In the genomic region with DNA sequence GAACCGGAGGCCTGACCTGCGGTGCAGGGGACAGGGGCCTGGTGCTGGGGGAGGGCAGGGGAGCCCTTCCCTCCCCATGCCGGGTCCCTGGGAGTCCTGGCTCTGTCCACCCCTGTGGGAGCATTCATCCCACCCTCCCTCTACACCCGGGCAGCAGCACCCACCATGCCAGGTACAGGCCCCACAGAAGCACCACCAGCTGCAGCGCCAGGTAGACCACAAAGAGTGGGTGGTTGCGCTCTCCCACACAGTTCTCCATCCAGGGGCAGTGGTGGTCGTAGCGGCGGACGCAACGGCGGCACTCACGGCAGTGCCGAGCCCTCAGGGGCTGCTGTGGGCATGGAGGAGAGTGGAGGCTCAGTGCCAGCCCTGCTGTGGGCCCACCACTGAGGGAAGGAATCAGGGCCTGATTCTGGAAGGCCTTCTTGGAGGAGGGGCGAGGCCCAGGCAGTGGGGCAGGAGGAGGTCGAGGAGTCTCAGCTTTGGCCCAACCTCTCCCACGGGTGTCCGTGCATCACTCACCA, we compare ENCODE assay signal across 25 cellular contexts. TPM values are rescaled to one million over a fixed set of nuclear protein-coding genes. Genes with fewer than 3 reads are reported as not detected.
DNase-seq lines count a peak whose midpoint lies in the region; ATAC-seq and TF ChIP-seq lines count a peak whose summit lies in the region.
"Had no signal": no experiment of that assay in that cellular context is flagged by ENCODE, and none has a peak within 500 bp of the region (broad histone marks: within the 10 kb centered on the region; RNA-seq: fewer than 3 reads in every experiment).

No MANE protein-coding gene starts in this region.

- BruUV-seq in Caco-2 (replicated peaks; lab: Mats Ljungman, UMichigan), result no TSS peak
- no TSS peak for BruUV-seq in A673 (replicated peaks; lab: Mats Ljungman, UMichigan)

- H3K4me3 ChIP-seq in Caco-2 (ENCODE audit: low read depth, low read length), result no peak overlapping the region
- no peak overlapping the region for H3K4me3 ChIP-seq in osteoblast (ENCODE audit: insufficient read depth, low read length)
- no peak overlapping the region for H3K4me3 ChIP-seq in A673 (ENCODE audit: low read depth, low read length, poor library complexity, severe bottlenecking)
- H3K4me3 ChIP-seq: BLaER1, gastrocnemius medialis, hepatocyte, transverse colon had no signal

- POLR2A ChIA-PET in Caco-2 (lab: Charles Lee), result no interaction called here
- POLR2A ChIA-PET in A673 (lab: Charles Lee; ENCODE audit: low non-redundant PET), result no interaction called here

- peak overlapping the region; percentile 75 for H3K27ac Mint-ChIP-seq in Caco-2 (ENCODE audit: unreplicated experiment)
- peak overlapping the region; percentile 94 for H3K27ac Mint-ChIP-seq in activated T-helper 17 cell treated with anti-CD3 and anti-CD28 coated beads, Interleukin-2, amount 50 U/mL, for 72 hours

- H3K79me2 ChIP-seq in osteoblast (ENCODE audit: insufficient read depth, low read length), result no peaks in the 10 kb centered on the region
- H3K79me2 ChIP-seq: hepatocyte had no signal

- ATAC-seq in activated T-cell treated with anti-CD3 and anti-CD28 coated beads, Interleukin-2, amount 50 U/mL, for 4 hours, result no peak
- ATAC-seq in activated T-helper 17 cell treated with anti-CD3 and anti-CD28 coated beads, Interleukin-2, amount 50 U/mL, for 72 hours (replicated peaks), result no peak
- ATAC-seq: activated CD4-positive, alpha-beta T cell treated with anti-CD3 and anti-CD28 coated beads for 36 hours; activated CD8-positive, alpha-beta memory T cell treated with anti-CD3 and anti-CD28 coated beads, Interleukin-2, amount 10 ng/mL, durations not matched to agents 7 days and 5 days; gastrocnemius medialis; left colon had no signal

- intact Hi-C loops in Caco-2 (cut with micrococcal nuclease; ENCODE audit: unreplicated experiment), result no loop called here
- intact Hi-C loops in A673 (cut with micrococcal nuclease; ENCODE audit: unreplicated experiment), result no loop called here

- no peak overlapping the region for H3K4me2 ChIP-seq in osteoblast (ENCODE audit: insufficient read depth, low read length)
- H3K4me2 ChIP-seq: hepatocyte had no signal

- no peak overlapping the region for H2AFZ ChIP-seq in osteoblast (ENCODE audit: low read length)
- H2AFZ ChIP-seq: hepatocyte had no signal

- no peaks in the 10 kb centered on the region for H3K27me3 ChIP-seq in Caco-2 (replicated peaks; ENCODE audit: control insufficient read depth, insufficient read depth, low read length)
- H3K27me3 ChIP-seq in osteoblast (ENCODE audit: insufficient read depth, low read length), result no peaks in the 10 kb centered on the region
- no peaks in the 10 kb centered on the region for H3K27me3 ChIP-seq in A673 (replicated peaks; ENCODE audit: insufficient read depth, low read depth, low read length, poor library complexity)
- H3K27me3 ChIP-seq: BLaER1, gastrocnemius medialis, hepatocyte, transverse colon had no signal

- H3K4me3 Mint-ChIP-seq in activated T-cell treated with anti-CD3 and anti-CD28 coated beads, Interleukin-2, amount 50 U/mL, for 4 hours, result peak overlapping the region; percentile 93
- no peak overlapping the region for H3K4me3 Mint-ChIP-seq in Caco-2 (ENCODE audit: unreplicated experiment)
- H3K4me3 Mint-ChIP-seq in activated T-helper 17 cell treated with anti-CD3 and anti-CD28 coated beads, Interleukin-2, amount 50 U/mL, for 72 hours, result peak overlapping the region; percentile 96

- peaks cover 4% of the 10 kb centered on the region for H3K36me3 Mint-ChIP-seq in activated T-cell treated with anti-CD3 and anti-CD28 coated beads, Interleukin-2, amount 50 U/mL, for 4 hours (ENCODE audit: insufficient read depth)
- peaks cover 33% of the 10 kb centered on the region for H3K36me3 Mint-ChIP-seq in Caco-2 (ENCODE audit: insufficient read depth, unreplicated experiment)
- peaks cover 25% of the 10 kb centered on the region for H3K36me3 Mint-ChIP-seq in activated T-helper 17 cell treated with anti-CD3 and anti-CD28 coated beads, Interleukin-2, amount 50 U/mL, for 72 hours (ENCODE audit: low read depth)

- H3K27me3 Mint-ChIP-seq in activated T-cell treated with anti-CD3 and anti-CD28 coated beads, Interleukin-2, amount 50 U/mL, for 4 hours (ENCODE audit: low read depth), result no peaks in the 10 kb centered on the region
- no peaks in the 10 kb centered on the region for H3K27me3 Mint-ChIP-seq in Caco-2 (ENCODE audit: insufficient read depth, unreplicated experiment)
- no peaks in the 10 kb centered on the region for H3K27me3 Mint-ChIP-seq in activated T-helper 17 cell treated with anti-CD3 and anti-CD28 coated beads, Interleukin-2, amount 50 U/mL, for 72 hours
- H3K27me3 Mint-ChIP-seq: activated CD4-positive, alpha-beta T cell treated with anti-CD3 and anti-CD28 coated beads for 36 hours; activated CD8-positive, alpha-beta memory T cell treated with anti-CD3 and anti-CD28 coated beads, Interleukin-2, amount 10 ng/mL, durations not matched to agents 7 days and 5 days had no signal

- TF ChIP-seq CTCF in Caco-2 (IDR thresholded peaks at IDR 0.05; ENCODE audit: insufficient read depth in 1 of 2, low read depth in 1 of 2, low read length in 1 of 2, severe bottlenecking in 1 of 2, unreplicated experiment in 1 of 2), result no peak
- TF ChIP-seq CTCF in osteoblast (IDR thresholded peaks at IDR 0.05; ENCODE audit: extremely low read depth, low read depth, low read length), result no peak
- TF ChIP-seq CTCF in A673 (conservative IDR thresholded peaks at IDR 0.05; ENCODE audit: low read depth, low read length), result no peak

- no peak for DNase-seq in activated T-cell treated with anti-CD3 and anti-CD28 coated beads, Interleukin-2, amount 50 U/mL, for 4 hours
- DNase-seq in activated T-cell treated with anti-CD3 and anti-CD28 coated beads for 4 hours (no peak), Caco-2 (no peak), osteoblast (ENCODE audit: insufficient read length, low spot score, missing footprints) (peak; percentile 70), LoVo (ENCODE audit: low spot score) (no peak), ecto neural progenitor cell (ENCODE audit: low spot score) (no peak), A673 (ENCODE audit: low spot score) (no peak)
- DNase-seq: activated CD4-positive, alpha-beta T cell treated with anti-CD3 and anti-CD28 coated beads for 36 hours; activated CD8-positive, alpha-beta memory T cell treated with anti-CD3 and anti-CD28 coated beads, Interleukin-2, amount 10 ng/mL, durations not matched to agents 7 days and 5 days; activated effector memory CD4-positive, alpha-beta T cell treated with anti-CD3 and anti-CD28 coated beads, Interleukin-2, amount 50 U/mL, for 16 hours; central memory CD4-positive, alpha-beta T cell; COR-L47; dermis blood vessel endothelial cell; gastrocnemius medialis; GOT3; IMR-90; left colon; NCI-H1092 treated with DMSO at 0.1 percent for 48 hours; NCI-H2029; NCI-H526; occipital lobe; transverse colon had no signal

- H3K9me3 ChIP-seq in Caco-2 (no peaks in the 10 kb centered on the region), osteoblast (ENCODE audit: low read depth, low read length) (no peaks in the 10 kb centered on the region), A673 (ENCODE audit: low read depth, low read length, poor library complexity, severe bottlenecking) (no peaks in the 10 kb centered on the region)
- H3K9me3 ChIP-seq: BLaER1, gastrocnemius medialis, transverse colon had no signal

- H3K27ac ChIP-seq in osteoblast (ENCODE audit: low read depth, low read length) (no peak overlapping the region), A673 (ENCODE audit: low read depth, low read length, poor library complexity, severe bottlenecking) (no peak overlapping the region)
- H3K27ac ChIP-seq: gastrocnemius medialis, hepatocyte, transverse colon had no signal

- H3K4me1 Mint-ChIP-seq in activated T-cell treated with anti-CD3 and anti-CD28 coated beads, Interleukin-2, amount 50 U/mL, for 4 hours (ENCODE audit: low read depth), result peaks cover 29% of the 10 kb centered on the region
- peaks cover 21% of the 10 kb centered on the region for H3K4me1 Mint-ChIP-seq in Caco-2 (ENCODE audit: low read depth, unreplicated experiment)
- peaks cover 18% of the 10 kb centered on the region for H3K4me1 Mint-ChIP-seq in activated T-helper 17 cell treated with anti-CD3 and anti-CD28 coated beads, Interleukin-2, amount 50 U/mL, for 72 hours

- CTCF ChIA-PET in Caco-2 (lab: Charles Lee), result no interaction called here
- CTCF ChIA-PET in A673 (lab: Charles Lee), result no interaction called here

- H3K4me1 ChIP-seq in Caco-2 (peaks cover 8% of the 10 kb centered on the region; the same call in 1 of the 2 replicates), osteoblast (ENCODE audit: insufficient read depth, low read length) (peaks cover 8% of the 10 kb centered on the region), A673 (ENCODE audit: insufficient read depth, low read length, poor library complexity, severe bottlenecking) (peaks cover 19% of the 10 kb centered on the region)

- H3K36me3 ChIP-seq in Caco-2 (ENCODE audit: control insufficient read depth, insufficient read depth, low read length), result no peaks in the 10 kb centered on the region
- no peaks in the 10 kb centered on the region for H3K36me3 ChIP-seq in osteoblast (ENCODE audit: insufficient read depth, low read length)
- H3K36me3 ChIP-seq in A673 (ENCODE audit: insufficient read depth, low read length, poor library complexity, severe bottlenecking), result peaks cover 6% of the 10 kb centered on the region
- H3K36me3 ChIP-seq: gastrocnemius medialis, transverse colon had no signal

- no peaks in the 10 kb centered on the region for H3K9me3 Mint-ChIP-seq in activated T-cell treated with anti-CD3 and anti-CD28 coated beads, Interleukin-2, amount 50 U/mL, for 4 hours
- H3K9me3 Mint-ChIP-seq in Caco-2 (ENCODE audit: unreplicated experiment), result no peaks in the 10 kb centered on the region
- no peaks in the 10 kb centered on the region for H3K9me3 Mint-ChIP-seq in activated T-helper 17 cell treated with anti-CD3 and anti-CD28 coated beads, Interleukin-2, amount 50 U/mL, for 72 hours

- H4K20me1 ChIP-seq in osteoblast (ENCODE audit: insufficient read depth, low read length), result no peaks in the 10 kb centered on the region
- H4K20me1 ChIP-seq: BLaER1 had no signal

RNA-seq across cellular contexts. Expression of a gene that starts 2.4 kb away (rescaled TPM):
- 10 to 100 TPM; 41.7 to 44.9 (median 43.3) TPM for total RNA-seq in activated T-cell treated with anti-CD3 and anti-CD28 coated beads, Interleukin-2, amount 50 U/mL, for 4 hours
- total RNA-seq in Caco-2 (2022) (71.0 and 73.7 TPM in 2 replicates), osteoblast (32.7 and 35.1 TPM in 2 replicates), A673 (2021) (32.6 and 35.2 TPM in 2 replicates)
- total RNA-seq in activated T-helper 17 cell treated with anti-CD3 and anti-CD28 coated beads, Interleukin-2, amount 50 U/mL, for 72 hours, result 10 to 100 TPM; 44.8 to 60.9 TPM

RNA-seq across cellular contexts. Expression of a gene that starts 19.2 kb away (rescaled TPM):
- total RNA-seq in activated T-cell treated with anti-CD3 and anti-CD28 coated beads, Interleukin-2, amount 50 U/mL, for 4 hours, result 10 to 100 TPM in 1 of 3 donors, 1 to 10 TPM in 2; 5.5 to 10.1 (median 8.1) TPM
- total RNA-seq in Caco-2 (2022) (1.6 and 2.1 TPM in 2 replicates), osteoblast (3.5 and 4.3 TPM in 2 replicates), A673 (2021) (12.3 and 21.5 TPM in 2 replicates)
- 1 to 10 TPM; 4.1 to 9.1 TPM for total RNA-seq in activated T-helper 17 cell treated with anti-CD3 and anti-CD28 coated beads, Interleukin-2, amount 50 U/mL, for 72 hours

RNA-seq across cellular contexts. Expression of a gene that starts 32.5 kb away (rescaled TPM):
- 100 to 1,000 TPM; 761 to 865 (median 792) TPM for total RNA-seq in activated T-cell treated with anti-CD3 and anti-CD28 coated beads, Interleukin-2, amount 50 U/mL, for 4 hours
- total RNA-seq in Caco-2 (2022) (710 and 745 TPM in 2 replicates), osteoblast (365 and 397 TPM in 2 replicates), A673 (2021) (942 and 1,009 TPM in 2 replicates)
- 100 to 1,000 TPM; 301 to 598 TPM for total RNA-seq in activated T-helper 17 cell treated with anti-CD3 and anti-CD28 coated beads, Interleukin-2, amount 50 U/mL, for 72 hours

RNA-seq across cellular contexts. Expression of a gene that starts 50.2 kb away (rescaled TPM):
- 10 to 100 TPM; 10.9 to 14.9 (median 14.5) TPM for total RNA-seq in activated T-cell treated with anti-CD3 and anti-CD28 coated beads, Interleukin-2, amount 50 U/mL, for 4 hours
- total RNA-seq in Caco-2 (2022) (21.7 and 28.6 TPM in 2 replicates), osteoblast (26.4 and 27.1 TPM in 2 replicates), A673 (2021) (12.9 and 19.6 TPM in 2 replicates)
- total RNA-seq in activated T-helper 17 cell treated with anti-CD3 and anti-CD28 coated beads, Interleukin-2, amount 50 U/mL, for 72 hours, result 10 to 100 TPM; 16.0 to 28.5 TPM
